24 cellular contexts compared by ENCODE assay signal in the genomic region with DNA sequence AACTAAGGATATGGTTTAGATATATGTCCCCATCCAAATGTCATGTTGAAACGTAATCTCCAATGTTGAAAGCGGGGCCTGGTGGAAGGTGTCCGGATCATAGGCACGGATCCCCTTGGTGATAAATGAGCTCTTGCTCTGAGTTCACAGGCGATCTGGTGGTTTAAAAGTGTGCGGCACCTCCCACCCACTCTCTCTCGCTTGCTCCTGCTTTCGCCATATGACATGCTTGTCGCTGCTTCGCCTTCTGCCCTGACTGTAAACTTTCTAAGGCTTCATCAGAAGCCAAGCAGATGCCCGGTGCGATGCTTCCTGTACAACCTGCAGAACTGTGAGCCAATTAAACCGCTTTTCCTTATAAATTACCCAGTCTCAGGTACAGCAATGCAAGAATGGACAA.
A peak's percentile ranks its signal among the peaks of the same experiment; 100 is the strongest.
DNase-seq lines count a peak whose midpoint lies in the region; ATAC-seq and TF ChIP-seq lines count a peak whose summit lies in the region.
"Had no signal": no experiment of that assay in that cellular context is flagged by ENCODE, and none has a peak within 500 bp of the region (broad histone marks: within the 10 kb centered on the region; RNA-seq: fewer than 3 reads in every experiment).

No MANE protein-coding gene starts in this region.

- H3K9me3 ChIP-seq in Caco-2 (no peaks in the 10 kb centered on the region), lower lobe of right lung (no peaks in the 10 kb centered on the region)
- H3K9me3 ChIP-seq: mucosa of descending colon, neutrophil, sigmoid colon, thoracic aorta, vagina had no signal

- intact Hi-C loops in activated naive CD4-positive, alpha-beta T cell treated with anti-CD3 and anti-CD28 coated beads for 36 hours (cut with micrococcal nuclease): loop anchor here (1.0 to 10.0 kb wide), 4 partner anchors 131 to 1305 kb away; partner anchors contain the start of genes CISD2, MANBA and SLC9B2
- intact Hi-C loops in Caco-2 (cut with micrococcal nuclease; ENCODE audit: unreplicated experiment) (loop anchor here (10.0 kb wide), 1 partner anchor 285 kb away; the partner anchor contains the start of gene SLC39A8), lower lobe of right lung (cut with DNase I) (loop anchor here (10.0 kb wide), 1 partner anchor 375 kb away; no protein-coding TSS in a partner anchor)

- peaks cover 7% of the 10 kb centered on the region for H3K36me3 Mint-ChIP-seq in activated naive CD4-positive, alpha-beta T cell treated with anti-CD3 and anti-CD28 coated beads for 36 hours (ENCODE audit: low read depth)
- H3K36me3 Mint-ChIP-seq in Caco-2 (ENCODE audit: insufficient read depth, unreplicated experiment) (peaks cover 28% of the 10 kb centered on the region), nephron progenitor cell (ENCODE audit: low read depth) (peaks cover 10% of the 10 kb centered on the region)
- H3K36me3 Mint-ChIP-seq in activated naive CD8-positive, alpha-beta T cell treated with anti-CD3 and anti-CD28 coated beads, Interleukin-2, amount 10 ng/mL, durations not matched to agents 7 days and 5 days: peaks cover 15% of the 10 kb centered on the region

- CTCF ChIA-PET in activated naive CD4-positive, alpha-beta T cell treated with anti-CD3 and anti-CD28 coated beads for 36 hours (lab: Charles Lee): interaction anchor here (1.1 kb wide), 1 partner anchor 11 kb away, joined by 3 read pairs; no protein-coding TSS in a partner anchor
- CTCF ChIA-PET in Caco-2 (lab: Charles Lee): no interaction called here

- POLR2A ChIA-PET in Caco-2 (lab: Charles Lee): no interaction called here
- POLR2A ChIA-PET in activated naive CD8-positive, alpha-beta T cell treated with anti-CD3 and anti-CD28 coated beads, Interleukin-2, amount 10 ng/mL, durations not matched to agents 7 days and 5 days (lab: Charles Lee): interaction anchor here (1.0 to 1.4 kb wide), 2 partner anchors 70 to 131 kb away, joined by 3 to 5 read pairs; partner anchors contain the start of gene MANBA

- no peak overlapping the region for H3K4me3 Mint-ChIP-seq in activated naive CD4-positive, alpha-beta T cell treated with anti-CD3 and anti-CD28 coated beads for 36 hours
- H3K4me3 Mint-ChIP-seq in Caco-2 (ENCODE audit: unreplicated experiment) (no peak overlapping the region), nephron progenitor cell (no peak overlapping the region)
- no peak overlapping the region for H3K4me3 Mint-ChIP-seq in activated naive CD8-positive, alpha-beta T cell treated with anti-CD3 and anti-CD28 coated beads, Interleukin-2, amount 10 ng/mL, durations not matched to agents 7 days and 5 days

- no peaks in the 10 kb centered on the region for H3K9me3 Mint-ChIP-seq in activated naive CD4-positive, alpha-beta T cell treated with anti-CD3 and anti-CD28 coated beads for 36 hours
- H3K9me3 Mint-ChIP-seq in Caco-2 (ENCODE audit: unreplicated experiment) (no peaks in the 10 kb centered on the region), nephron progenitor cell (no peaks in the 10 kb centered on the region)
- no peaks in the 10 kb centered on the region for H3K9me3 Mint-ChIP-seq in activated naive CD8-positive, alpha-beta T cell treated with anti-CD3 and anti-CD28 coated beads, Interleukin-2, amount 10 ng/mL, durations not matched to agents 7 days and 5 days

- no peaks in the 10 kb centered on the region for H3K27me3 Mint-ChIP-seq in activated naive CD4-positive, alpha-beta T cell treated with anti-CD3 and anti-CD28 coated beads for 36 hours (ENCODE audit: low read depth)
- H3K27me3 Mint-ChIP-seq in Caco-2 (ENCODE audit: insufficient read depth, unreplicated experiment) (no peaks in the 10 kb centered on the region), nephron progenitor cell (ENCODE audit: low read depth, poor library complexity) (peaks cover 3% of the 10 kb centered on the region)
- H3K27me3 Mint-ChIP-seq in activated naive CD8-positive, alpha-beta T cell treated with anti-CD3 and anti-CD28 coated beads, Interleukin-2, amount 10 ng/mL, durations not matched to agents 7 days and 5 days: no peaks in the 10 kb centered on the region
- H3K27me3 Mint-ChIP-seq: progenitor cell of endocrine pancreas had no signal

- H3K36me3 ChIP-seq in Caco-2 (ENCODE audit: control insufficient read depth, insufficient read depth, low read length) (no peaks in the 10 kb centered on the region), lower lobe of right lung (peaks cover 28% of the 10 kb centered on the region)

- H3K4me1 Mint-ChIP-seq in activated naive CD4-positive, alpha-beta T cell treated with anti-CD3 and anti-CD28 coated beads for 36 hours (ENCODE audit: low read depth): peaks cover 70% of the 10 kb centered on the region
- H3K4me1 Mint-ChIP-seq in Caco-2 (ENCODE audit: low read depth, unreplicated experiment): peaks cover 8% of the 10 kb centered on the region
- H3K4me1 Mint-ChIP-seq in activated naive CD8-positive, alpha-beta T cell treated with anti-CD3 and anti-CD28 coated beads, Interleukin-2, amount 10 ng/mL, durations not matched to agents 7 days and 5 days: peaks cover 42% of the 10 kb centered on the region
- peaks cover 47% of the 10 kb centered on the region for H3K4me1 Mint-ChIP-seq in nephron progenitor cell

- H3K27ac ChIP-seq in lower lobe of right lung: no peak overlapping the region
- H3K27ac ChIP-seq: HL-60, neutrophil, sigmoid colon, thoracic aorta, vagina had no signal

- H3K27ac Mint-ChIP-seq in activated naive CD4-positive, alpha-beta T cell treated with anti-CD3 and anti-CD28 coated beads for 36 hours: no peak overlapping the region
- H3K27ac Mint-ChIP-seq in Caco-2 (ENCODE audit: unreplicated experiment) (peak overlapping the region; percentile 34), nephron progenitor cell (no peak overlapping the region)
- H3K27ac Mint-ChIP-seq in activated naive CD8-positive, alpha-beta T cell treated with anti-CD3 and anti-CD28 coated beads, Interleukin-2, amount 10 ng/mL, durations not matched to agents 7 days and 5 days: peak overlapping the region; percentile 0
- H3K27ac Mint-ChIP-seq: progenitor cell of endocrine pancreas had no signal

- TF ChIP-seq CTCF in Caco-2 (IDR thresholded peaks at IDR 0.05; ENCODE audit: insufficient read depth in 1 of 2, low read depth in 1 of 2, low read length in 1 of 2, severe bottlenecking in 1 of 2, unreplicated experiment in 1 of 2) (no peak), nephron progenitor cell (IDR thresholded peaks at IDR 0.05) (no peak), lower lobe of right lung (IDR thresholded peaks at IDR 0.05) (no peak)

- no TSS peak for BruUV-seq in Caco-2 (replicated peaks; lab: Mats Ljungman, UMichigan)

- H3K4me3 ChIP-seq in Caco-2 (ENCODE audit: low read depth, low read length) (no peak overlapping the region), lower lobe of right lung (no peak overlapping the region)
- H3K4me3 ChIP-seq: cardiac muscle cell, mucosa of descending colon, sigmoid colon, thoracic aorta, vagina had no signal

- H3K4me1 ChIP-seq in Caco-2 (peaks cover 5% of the 10 kb centered on the region), lower lobe of right lung (no peaks in the 10 kb centered on the region)
- H3K4me1 ChIP-seq: sigmoid colon, vagina had no signal

- ATAC-seq in activated naive CD8-positive, alpha-beta T cell treated with anti-CD3 and anti-CD28 coated beads, Interleukin-2, amount 10 ng/mL, durations not matched to agents 7 days and 5 days (ENCODE audit: low read depth): no peak
- no peak for ATAC-seq in HG03442 (IDR thresholded peaks at IDR 0.05; ENCODE audit: unreplicated experiment)
- no peak for ATAC-seq in lower lobe of right lung

- peak; percentile 53 for DNase-seq in activated naive CD4-positive, alpha-beta T cell treated with anti-CD3 and anti-CD28 coated beads for 36 hours
- DNase-seq in activated naive CD4-positive, alpha-beta T cell treated with Interleukin-2 at 50 U/mL for 16 hours: no peak
- DNase-seq in Caco-2 (no peak), nephron progenitor cell (peak; percentile 15), HuH-7.5 (ENCODE audit: low spot score) (no peak), lower lobe of right lung (no peak)
- no peak for DNase-seq in activated naive CD8-positive, alpha-beta T cell treated with anti-CD3 and anti-CD28 coated beads, Interleukin-2, amount 10 ng/mL, durations not matched to agents 7 days and 5 days
- DNase-seq: activated CD4-positive, CD25-positive, alpha-beta regulatory T cell; activated effector memory CD4-positive, alpha-beta T cell treated with anti-CD3 and anti-CD28 coated beads, Interleukin-2, amount 50 U/mL, for 16 hours; anterior cingulate cortex; C1 segment of cervical spinal cord; EL; HCEC 1CT; Kasumi-1; mucosa of descending colon; Right ventricle myocardium superior; sigmoid colon had no signal

- no peaks in the 10 kb centered on the region for H3K27me3 ChIP-seq in Caco-2 (replicated peaks; ENCODE audit: control insufficient read depth, insufficient read depth, low read length)
- H3K27me3 ChIP-seq in lower lobe of right lung (ENCODE audit: low read depth): no peaks in the 10 kb centered on the region
- H3K27me3 ChIP-seq: cardiac muscle cell, neutrophil, sigmoid colon, vagina had no signal

Comparison
In these comparisons a context has a peak if more than half of its experiments do, and no peak if none do; other contexts are left out.
1. DNase-seq: peak in activated naive CD4-positive, alpha-beta T cell treated with anti-CD3 and anti-CD28 coated beads for 36 hours (single experiment) and nephron progenitor cell (single experiment); none in activated naive CD4-positive, alpha-beta T cell treated with Interleukin-2 at 50 U/mL for 16 hours (single experiment), Caco-2 (0 of 2), activated naive CD8-positive, alpha-beta T cell treated with anti-CD3 and anti-CD28 coated beads, Interleukin-2, amount 10 ng/mL, durations not matched to agents 7 days and 5 days (single experiment), HuH-7.5 (single experiment) and lower lobe of right lung (single experiment).
2. H3K27ac Mint-ChIP-seq: peak in Caco-2 (single experiment) and activated naive CD8-positive, alpha-beta T cell treated with anti-CD3 and anti-CD28 coated beads, Interleukin-2, amount 10 ng/mL, durations not matched to agents 7 days and 5 days (single experiment); none in activated naive CD4-positive, alpha-beta T cell treated with anti-CD3 and anti-CD28 coated beads for 36 hours (single experiment) and nephron progenitor cell (single experiment).